Comparison of ENCODE assay signal across 8 cellular contexts in genomic region chr17:40326014-40326831, GRCh38. TPM values are rescaled to one million over a fixed set of nuclear protein-coding genes. Genes with fewer than 3 reads are reported as not detected.
A peak's percentile ranks its signal among the peaks of the same experiment; 100 is the strongest.
DNase-seq lines count a peak whose midpoint lies in the region; TF ChIP-seq lines count a peak whose summit lies in the region.

No MANE protein-coding gene starts in this region.

- TF ChIP-seq CTCF in HEK293 (tag by site-specific recombination; IDR thresholded peaks at IDR 0.05), result no peak
- TF ChIP-seq CTCF in esophagus muscularis mucosa (IDR thresholded peaks at IDR 0.05), result no peak

- H3K4me3 ChIP-seq in HEK293 (ENCODE audit: low read depth, low read length), result no peak overlapping the region
- peak overlapping the region in 1 of 4 donors; percentile 15 for H3K4me3 ChIP-seq in esophagus muscularis mucosa

- CTCF ChIA-PET in HEK293 (lab: Yijun Ruan, JAX), result interaction anchor here (0.6 to 2.4 kb wide), 4 partner anchors 9 to 567 kb away, joined by 3 to 10 read pairs (median 6); no protein-coding TSS in a partner anchor

- DNase-seq in activated CD4-positive, alpha-beta T cell treated with anti-CD3 and anti-CD28 coated beads for 1 hour, result peak; percentile 54
- DNase-seq in esophagus muscularis mucosa (ENCODE audit: extremely low spot score) (no peak), SHP77 treated with DMSO at 0.1 percent for 48 hours (lab: John Stamatoyannopoulos, UW) (no peak), COLO668 (lab: John Stamatoyannopoulos, UW; ENCODE audit: unreplicated experiment) (no peak), amniotic stem cell (lab: John Stamatoyannopoulos, UW) (no peak), COR-L47 (lab: John Stamatoyannopoulos, UW) (no peak)
- DNase-seq in stimulated activated naive CD4-positive, alpha-beta T cell (lab: John Stamatoyannopoulos, UW), result peak; percentile 44 to 67 (median 60)

- TF ChIP-seq POLR2A in esophagus muscularis mucosa (IDR thresholded peaks at IDR 0.05; ENCODE audit: low read depth), result no peak

- no peak for TF ChIP-seq EP300 in esophagus muscularis mucosa (IDR thresholded peaks at IDR 0.05)

- H3K4me1 ChIP-seq in HEK293 (ENCODE audit: control insufficient read depth, insufficient read depth, low read length), result peaks cover 29% of the 10 kb centered on the region
- peaks cover 100% of the 10 kb centered on the region in 4 donors for H3K4me1 ChIP-seq in esophagus muscularis mucosa

- peaks cover 0 to 9% of the 10 kb centered on the region in 2 experiments; a peak in 1 of 3 replicates for H3K36me3 ChIP-seq in HEK293 (ENCODE audit: control insufficient read depth in 2 of 2, insufficient read depth in 1 of 2, low read length in 2 of 2)
- peaks cover 0 to 5% (median 2%) of the 10 kb centered on the region in 4 donors for H3K36me3 ChIP-seq in esophagus muscularis mucosa

- 51% methylated on average over 17 of the region's 17 CpGs for WGBS in esophagus muscularis mucosa

- POLR2A ChIA-PET in HEK293 (lab: Yijun Ruan, JAX), result interaction anchor here (1.1 to 1.9 kb wide), 2 partner anchors 9 to 13 kb away, joined by 5 to 7 read pairs; no protein-coding TSS in a partner anchor

- intact Hi-C loops in esophagus muscularis mucosa (cut with DNase I), result no loop called here

- H3K27ac ChIP-seq in HEK293 (ENCODE audit: extremely low read depth, low read depth, low read length) (no peak overlapping the region), esophagus muscularis mucosa (replicated peaks in 1 of 4) (peak overlapping the region; percentile 94 to 98 (median 96))

- H3K9me3 ChIP-seq in HEK293 (ENCODE audit: control insufficient read depth, insufficient read depth, low read depth, low read length) (no peaks in the 10 kb centered on the region), esophagus muscularis mucosa (no peaks in the 10 kb centered on the region)

- no peaks in the 10 kb centered on the region for H3K27me3 ChIP-seq in esophagus muscularis mucosa

TF ChIP-seq in HEK293, 187 proteins besides CTCF, POLR2A, EP300 and RAD21:
- TF ChIP-seq EGR2 (tag by site-specific recombination; IDR thresholded peaks at IDR 0.05; ENCODE audit: low read depth) (peak; percentile 76), ZNF350 (tag by site-specific recombination; IDR thresholded peaks at IDR 0.05) (no peak), ZFHX2 (tag by site-specific recombination; conservative IDR thresholded peaks at IDR 0.05) (peak; percentile 85)
TF ChIP-seq in HEK293: peak in this region for 2.

RNA-seq across cellular contexts. Expression of gene RARA, which starts 17.2 kb away (rescaled TPM):
- total RNA-seq in esophagus muscularis mucosa, result 10 to 100 TPM; 26.2 to 53.5 (median 52.2) TPM

RNA-seq across cellular contexts. Expression of gene GJD3, which starts 38.3 kb away (rescaled TPM):
- under 1 TPM in 2 of 4 donors, not detected in 2; 0.40 to 0.50 TPM for total RNA-seq in esophagus muscularis mucosa

RNA-seq across cellular contexts. Expression of gene CDC6, which starts 38.5 kb away (rescaled TPM):
- under 1 TPM; 0.32 to 0.83 (median 0.44) TPM for total RNA-seq in esophagus muscularis mucosa

Comparison
In these comparisons a context has a peak if more than half of its experiments do, and no peak if none do; other contexts are left out.
1. DNase-seq: peak in activated CD4-positive, alpha-beta T cell treated with anti-CD3 and anti-CD28 coated beads for 1 hour (single experiment) and stimulated activated naive CD4-positive, alpha-beta T cell (6 of 6); none in esophagus muscularis mucosa (single experiment), SHP77 treated with DMSO at 0.1 percent for 48 hours (single experiment), COLO668 (single experiment), amniotic stem cell (single experiment) and COR-L47 (single experiment).